Comparison of ENCODE assay signal across 2 cellular contexts in genomic region chr4:169791064-169791463, GRCh38.
A peak's percentile ranks its signal among the peaks of the same experiment; 100 is the strongest.
TF ChIP-seq lines count a peak whose summit lies in the region.

No MANE protein-coding gene starts in this region.

TF ChIP-seq in A549, 52 proteins besides CTCF, POLR2A, EP300 and RAD21:
- TF ChIP-seq PHF8 (IDR thresholded peaks at IDR 0.05; ENCODE audit: borderline replicate concordance, low read depth) (no peak), CEBPB (IDR thresholded peaks at IDR 0.05) (0 out of 4 replicates have a peak, but pooled peaks of 1 of the 2 experiments have one; percentile 39), CBX2 (IDR thresholded peaks at IDR 0.05; ENCODE audit: borderline replicate concordance, low read depth) (no peak), FOSL2 (IDR thresholded peaks at IDR 0.05) (no peak), FOSL2 (CRISPR knock-in tag; IDR thresholded peaks at IDR 0.05) (no peak), CBX8 (IDR thresholded peaks at IDR 0.05) (0 out of 2 replicates have a peak, but pooled peaks have one; percentile 37), PBX3 (IDR thresholded peaks at IDR 0.05) (no peak)
- TF ChIP-seq, protein P1, sequence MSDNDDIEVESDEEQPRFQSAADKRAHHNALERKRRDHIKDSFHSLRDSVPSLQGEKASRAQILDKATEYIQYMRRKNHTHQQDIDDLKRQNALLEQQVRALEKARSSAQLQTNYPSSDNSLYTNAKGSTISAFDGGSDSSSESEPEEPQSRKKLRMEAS (IDR thresholded peaks at IDR 0.05): no peak

TF ChIP-seq in K562, 482 proteins besides CTCF, POLR2A, EP300 and RAD21:
- TF ChIP-seq U2AF2 (optimal IDR thresholded peaks at IDR 0.05; ENCODE audit: low read depth, low read length) (no peak), CEBPG (CRISPR knock-in tag; IDR thresholded peaks at IDR 0.05) (no peak), CEBPG (tag; conservative IDR thresholded peaks at IDR 0.05 in 1 of 2, IDR thresholded peaks at IDR 0.05 in 1 of 2) (peak in 1 of 2 experiments; percentile 69; a peak in 2 of 4 replicates), HCFC1 (IDR thresholded peaks at IDR 0.05; ENCODE audit: low read depth, low read length) (no peak)
- TF ChIP-seq, protein P2, sequence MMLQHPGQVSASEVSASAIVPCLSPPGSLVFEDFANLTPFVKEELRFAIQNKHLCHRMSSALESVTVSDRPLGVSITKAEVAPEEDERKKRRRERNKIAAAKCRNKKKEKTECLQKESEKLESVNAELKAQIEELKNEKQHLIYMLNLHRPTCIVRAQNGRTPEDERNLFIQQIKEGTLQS (IDR thresholded peaks at IDR 0.05): 0 out of 2 replicates have a peak, but pooled peaks have one; percentile 8
- TF ChIP-seq, protein P2 (CRISPR knock-in tag; conservative IDR thresholded peaks at IDR 0.05): no peak
